8 cellular contexts compared by ENCODE assay signal in genomic region chr17:35022536-35023063, GRCh38. TPM values are rescaled to one million over a fixed set of nuclear protein-coding genes. Genes with fewer than 3 reads are reported as not detected.
DNase-seq lines count a peak whose midpoint lies in the region; ATAC-seq and TF ChIP-seq lines count a peak whose summit lies in the region.

No MANE protein-coding gene starts in this region.

- H3K4me1 Mint-ChIP-seq in osteocyte (ENCODE audit: unreplicated experiment), result peaks cover 31% of the 10 kb centered on the region

- H3K36me3 Mint-ChIP-seq in osteocyte (ENCODE audit: unreplicated experiment), result peaks cover 17% of the 10 kb centered on the region

- H3K4me3 ChIP-seq in fibroblast of villous mesenchyme (ENCODE audit: low read depth, low read length) (no peak overlapping the region), suprapubic skin (no peak overlapping the region)

- H3K4me3 Mint-ChIP-seq in osteocyte (ENCODE audit: unreplicated experiment), result peak overlapping the region; percentile 52

- 50% methylated on average over 8 of the region's 8 CpGs for WGBS in suprapubic skin

- H3K27me3 ChIP-seq in suprapubic skin, result no peaks in the 10 kb centered on the region

- H3K9me3 Mint-ChIP-seq in osteocyte (ENCODE audit: unreplicated experiment), result no peaks in the 10 kb centered on the region

- H3K36me3 ChIP-seq in suprapubic skin, result peaks cover 9% of the 10 kb centered on the region

- no peaks in the 10 kb centered on the region for H3K9me3 ChIP-seq in suprapubic skin

- peak overlapping the region; percentile 96 for H3K27ac Mint-ChIP-seq in osteocyte (ENCODE audit: unreplicated experiment)

- TF ChIP-seq EP300 in suprapubic skin (IDR thresholded peaks at IDR 0.05), result peak; percentile 18

- peak overlapping the region; percentile 79 for H3K27ac ChIP-seq in suprapubic skin

- H3K4me1 ChIP-seq in suprapubic skin, result peaks cover 34% of the 10 kb centered on the region

- TF ChIP-seq CTCF in fibroblast of villous mesenchyme (IDR thresholded peaks at IDR 0.05; ENCODE audit: insufficient read depth, low read depth, low read length) (peak; percentile 31), osteocyte (IDR thresholded peaks at IDR 0.05) (peak; percentile 53), suprapubic skin (IDR thresholded peaks at IDR 0.05) (no peak)

- no peak for TF ChIP-seq POLR2A in suprapubic skin (IDR thresholded peaks at IDR 0.05)

- DNase-seq in NK-92 treated with Interleukin-12 subunit alpha and Interleukin-12 subunit beta, amount 100 ng/mL, for 24 hours (lab: John Stamatoyannopoulos, UW), result peak; percentile 78
- DNase-seq in NK-92 (lab: John Stamatoyannopoulos, UW; ENCODE audit: unreplicated experiment), result no peak
- peak; percentile 69 for DNase-seq in activated effector memory CD4-positive, alpha-beta T cell treated with Interleukin-2 at 50 U/mL for 16 hours
- DNase-seq in fibroblast of villous mesenchyme (ENCODE audit: low read depth), result peak; percentile 78
- peak; percentile 93 for DNase-seq in osteocyte (ENCODE audit: extremely low spot score, unreplicated experiment)
- DNase-seq in suprapubic skin (ENCODE audit: low spot score in 2 of 2), result peak in 1 of 2 donors; percentile 74

- ATAC-seq in GM18870 (IDR thresholded peaks at IDR 0.05; ENCODE audit: unreplicated experiment), result no peak

- H3K27me3 Mint-ChIP-seq in osteocyte (ENCODE audit: unreplicated experiment), result no peaks in the 10 kb centered on the region

TF ChIP-seq in PFSK-1, 5 proteins besides CTCF, POLR2A, EP300 and RAD21:
- peak; percentile 85 for TF ChIP-seq FOXP2 (optimal IDR thresholded peaks at IDR 0.05; ENCODE audit: borderline replicate concordance, extremely low read depth, extremely low read length, insufficient read depth)
- no peak for TF ChIP-seq SIN3A (IDR thresholded peaks at IDR 0.05; ENCODE audit: borderline replicate concordance, insufficient read depth, low read length)
- TF ChIP-seq TAF1 (IDR thresholded peaks at IDR 0.05; ENCODE audit: borderline replicate concordance, insufficient read depth, low read length), result peak; percentile 39; the same call in 1 of the 2 replicates

RNA-seq across cellular contexts. Expression of gene RFFL, which starts 40.9 kb away (rescaled TPM):
- 21.7 TPM for polyA plus RNA-seq in PFSK-1 (2012; ENCODE audit: insufficient read length, low read depth)
- total RNA-seq in fibroblast of villous mesenchyme (11.9 and 15.1 TPM in 2 replicates), osteocyte (19.3 and 22.9 TPM in 2 replicates), suprapubic skin (10 to 100 TPM; 12.8 to 24.0 (median 16.6) TPM)

RNA-seq across cellular contexts. Expression of gene LIG3, which starts 42.3 kb away (rescaled TPM):
- polyA plus RNA-seq in PFSK-1 (2012; ENCODE audit: insufficient read length, low read depth), result 58.5 TPM
- total RNA-seq in fibroblast of villous mesenchyme, result 41.6 and 59.6 TPM in 2 replicates
- total RNA-seq in osteocyte, result 38.6 and 44.7 TPM in 2 replicates
- 10 to 100 TPM; 30.7 to 84.3 (median 40.9) TPM for total RNA-seq in suprapubic skin

Comparison
In these comparisons a context has a peak if more than half of its experiments do, and no peak if none do; other contexts are left out.
1. CTCF ChIP-seq: peak in fibroblast of villous mesenchyme (single experiment) and osteocyte (single experiment); none in suprapubic skin (0 of 2).